Comparison of ENCODE assay signal across 8 cellular contexts in the genomic region with DNA sequence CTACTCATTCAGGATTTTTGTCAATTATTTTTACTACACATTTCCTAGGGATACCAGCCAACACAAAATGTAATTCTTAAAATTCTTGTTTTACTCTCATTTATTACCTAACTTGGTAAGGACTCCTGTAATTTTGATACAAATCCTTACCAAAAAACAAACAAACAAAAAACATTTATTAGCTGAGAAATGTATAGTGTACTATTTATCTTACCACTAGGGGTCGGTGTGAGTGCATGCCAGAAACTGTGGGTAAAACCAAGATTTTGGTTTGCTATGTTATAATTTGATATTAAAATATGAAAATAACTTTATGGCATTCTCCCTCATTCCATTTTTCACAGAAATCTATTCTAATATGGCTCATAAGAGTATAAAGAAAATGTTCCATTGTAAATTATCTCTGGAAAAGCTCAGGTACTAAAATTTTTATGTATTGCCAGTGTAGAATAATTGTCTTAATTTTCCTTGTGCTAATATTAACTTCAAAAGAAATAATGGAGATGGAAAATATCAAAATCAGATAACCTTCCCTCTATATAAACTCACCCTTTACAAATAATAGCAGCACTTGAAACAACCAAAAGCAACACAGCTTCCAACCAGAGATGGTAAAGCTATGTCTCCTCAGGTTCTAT.
DNase-seq lines count a peak whose midpoint lies in the region; ATAC-seq and TF ChIP-seq lines count a peak whose summit lies in the region.

No MANE protein-coding gene starts in this region.

- H3F3A ChIP-seq in neural cell (ENCODE audit: insufficient read depth, low read length, poor library complexity, severe bottlenecking) = no peaks in the 10 kb centered on the region

- no peaks in the 10 kb centered on the region for H3K4me1 Mint-ChIP-seq in activated T-cell treated with anti-CD3 and anti-CD28 coated beads, Interleukin-2, amount 50 U/mL, for 72 hours (ENCODE audit: low read depth)

- TF ChIP-seq CTCF in GM12873 (IDR thresholded peaks at IDR 0.05; ENCODE audit: insufficient read depth, low read depth, low read length, missing control alignments) (peak; percentile 63), brain microvascular endothelial cell (IDR thresholded peaks at IDR 0.05; ENCODE audit: low read depth, low read length, missing control alignments) (peak; percentile 71), neural cell (IDR thresholded peaks at IDR 0.05; ENCODE audit: poor library complexity, severe bottlenecking) (peak; percentile 79)

- H3K4me3 ChIP-seq in brain microvascular endothelial cell (ENCODE audit: low read depth, low read length) = no peak overlapping the region
- no peak overlapping the region for H3K4me3 ChIP-seq in neural cell (ENCODE audit: low read length)

- no peak overlapping the region for H3K27ac Mint-ChIP-seq in activated T-cell treated with anti-CD3 and anti-CD28 coated beads, Interleukin-2, amount 50 U/mL, for 72 hours

- no peaks in the 10 kb centered on the region for H3K36me3 Mint-ChIP-seq in activated T-cell treated with anti-CD3 and anti-CD28 coated beads, Interleukin-2, amount 50 U/mL, for 72 hours (ENCODE audit: insufficient read depth in 2 of 2)

- no peak overlapping the region for H3K4me2 ChIP-seq in neural cell (ENCODE audit: low read length)

- H3K27me3 ChIP-seq in brain microvascular endothelial cell (replicated peaks) (no peaks in the 10 kb centered on the region), neural cell (ENCODE audit: insufficient read depth, low read depth, low read length) (no peaks in the 10 kb centered on the region)

- H2AFZ ChIP-seq in neural cell (ENCODE audit: low read depth, low read length) = no peak overlapping the region

- H3K79me2 ChIP-seq in neural cell (replicated peaks; ENCODE audit: insufficient read depth, low read length) = no peaks in the 10 kb centered on the region

- no peaks in the 10 kb centered on the region for H3K9me2 ChIP-seq in neural cell (ENCODE audit: insufficient read depth, low read length)

- no peaks in the 10 kb centered on the region for H3K36me3 ChIP-seq in brain microvascular endothelial cell (replicated peaks)
- no peaks in the 10 kb centered on the region for H3K36me3 ChIP-seq in neural cell (ENCODE audit: insufficient read depth, low read length)

- no peaks in the 10 kb centered on the region for H3K9me3 Mint-ChIP-seq in activated T-cell treated with anti-CD3 and anti-CD28 coated beads, Interleukin-2, amount 50 U/mL, for 72 hours

- H4K20me1 ChIP-seq in neural cell (ENCODE audit: insufficient read depth) = no peaks in the 10 kb centered on the region

- ATAC-seq in HG03175 (IDR thresholded peaks at IDR 0.05; ENCODE audit: unreplicated experiment) (peak; percentile 70), GM18861 (IDR thresholded peaks at IDR 0.05; ENCODE audit: unreplicated experiment) (no peak), HG03520 (IDR thresholded peaks at IDR 0.05; ENCODE audit: unreplicated experiment) (no peak)
- no peak for ATAC-seq in activated T-cell treated with anti-CD3 and anti-CD28 coated beads, Interleukin-2, amount 50 U/mL, for 72 hours (replicated peaks in 1 of 2)

- no peak overlapping the region for H3K4me3 Mint-ChIP-seq in activated T-cell treated with anti-CD3 and anti-CD28 coated beads, Interleukin-2, amount 50 U/mL, for 72 hours

- H3K9me3 ChIP-seq in neural cell (ENCODE audit: low read length) = no peaks in the 10 kb centered on the region

- TF ChIP-seq EP300 in neural cell (conservative IDR thresholded peaks at IDR 0.05; ENCODE audit: poor library complexity, severe bottlenecking) = no peak

- H3K9ac ChIP-seq in neural cell (ENCODE audit: low read length) = no peak overlapping the region

- H3K27me3 Mint-ChIP-seq in activated T-cell treated with anti-CD3 and anti-CD28 coated beads, Interleukin-2, amount 50 U/mL, for 72 hours (ENCODE audit: low read depth) = no peaks in the 10 kb centered on the region

- TF ChIP-seq RAD21 in neural cell (conservative IDR thresholded peaks at IDR 0.05) = peak; percentile 84

- H3K27ac ChIP-seq in brain microvascular endothelial cell (no peak overlapping the region), neural cell (ENCODE audit: low read length) (no peak overlapping the region)

- in situ Hi-C loops in brain microvascular endothelial cell (cut with HindIII; ENCODE audit: low pct_ligation_motif_present, low sequenced_read_pairs) = no loop called here

- DNase-seq in brain microvascular endothelial cell = no peak
- DNase-seq in KG1 (lab: John Stamatoyannopoulos, UW) = no peak
- DNase-seq in activated T-cell treated with anti-CD3 and anti-CD28 coated beads, Interleukin-2, amount 50 U/mL, for 72 hours = no peak

TF ChIP-seq in neural cell, 6 proteins besides CTCF, POLR2A, EP300 and RAD21:
- TF ChIP-seq SMC3 (conservative IDR thresholded peaks at IDR 0.05; ENCODE audit: poor library complexity) = peak; percentile 84
- TF ChIP-seq MXI1 (conservative IDR thresholded peaks at IDR 0.05; ENCODE audit: poor library complexity, severe bottlenecking) = no peak
